12 cellular contexts compared by ENCODE assay signal in the genomic region with DNA sequence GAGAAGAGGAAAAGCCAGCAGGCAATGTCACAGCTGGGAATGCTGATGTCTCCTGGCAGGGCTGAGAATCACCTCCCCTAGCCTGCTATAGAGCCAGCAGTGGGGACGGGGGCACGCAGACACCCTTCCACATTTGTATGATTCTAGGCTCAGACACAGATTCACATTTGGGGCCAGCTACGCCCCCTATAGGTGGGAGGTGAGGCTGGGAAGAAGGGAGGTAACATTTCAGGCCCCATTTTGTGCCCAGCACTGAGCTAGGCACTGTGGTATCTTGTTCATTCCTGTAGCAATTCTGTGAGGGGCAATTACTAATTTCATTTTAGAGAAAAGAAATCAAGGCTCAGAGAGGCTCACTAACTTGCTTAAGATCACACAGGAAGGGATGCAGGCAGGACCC. TPM values are rescaled to one million over a fixed set of nuclear protein-coding genes. Genes with fewer than 3 reads are reported as not detected.
DNase-seq lines count a peak whose midpoint lies in the region; ATAC-seq and TF ChIP-seq lines count a peak whose summit lies in the region.
"Had no signal": no experiment of that assay in that cellular context is flagged by ENCODE, and none has a peak within 500 bp of the region (broad histone marks: within the 10 kb centered on the region; RNA-seq: fewer than 3 reads in every experiment).

No MANE protein-coding gene starts in this region.

- no peak for TF ChIP-seq POLR2A in erythroblast (IDR thresholded peaks at IDR 0.05; ENCODE audit: low read length)

- H3K36me3 ChIP-seq in DOHH2 (ENCODE audit: control insufficient read depth, low read length) (no peaks in the 10 kb centered on the region), OCI-LY7 (ENCODE audit: insufficient read depth, low read length) (peaks cover 13% of the 10 kb centered on the region)

- H3K79me2 ChIP-seq in DOHH2 (ENCODE audit: control insufficient read depth, low read length) (no peaks in the 10 kb centered on the region), OCI-LY7 (ENCODE audit: insufficient read depth, low read depth, low read length) (no peaks in the 10 kb centered on the region)

- ATAC-seq in GM21528 (IDR thresholded peaks at IDR 0.05; ENCODE audit: low FRiP score, unreplicated experiment) (no peak), HG02678 (IDR thresholded peaks at IDR 0.05; ENCODE audit: unreplicated experiment) (no peak)

- BruUV-seq in OCI-LY7 (replicated peaks; lab: Mats Ljungman, UMichigan) = no TSS peak

- H3K4me1 ChIP-seq in DOHH2 (ENCODE audit: control insufficient read depth, low read length) = no peaks in the 10 kb centered on the region
- H3K4me1 ChIP-seq in OCI-LY7 (ENCODE audit: insufficient read depth, low read length, poor library complexity, severe bottlenecking) = no peaks in the 10 kb centered on the region
- H3K4me1 ChIP-seq: Caco-2 had no signal

- H3K27me3 ChIP-seq in DOHH2 (ENCODE audit: control insufficient read depth, low read length) = no peaks in the 10 kb centered on the region

- H3K9me2 ChIP-seq in DOHH2 (replicated peaks; ENCODE audit: control insufficient read depth, low read length) (no peaks in the 10 kb centered on the region), OCI-LY7 (ENCODE audit: insufficient read depth, low read length) (no peaks in the 10 kb centered on the region)

- H4K20me1 ChIP-seq in DOHH2 (ENCODE audit: control insufficient read depth, insufficient read depth, low read depth, low read length) = no peaks in the 10 kb centered on the region
- no peaks in the 10 kb centered on the region for H4K20me1 ChIP-seq in OCI-LY7 (ENCODE audit: insufficient read depth, low read length)

- POLR2A ChIA-PET in OCI-LY7 (lab: Charles Lee) = no interaction called here

- H3K9me3 ChIP-seq in DOHH2 (ENCODE audit: control insufficient read depth, insufficient read depth, low read length) (peaks cover 17% of the 10 kb centered on the region), OCI-LY7 (ENCODE audit: low read length) (peaks cover 18% of the 10 kb centered on the region; the same call in 1 of the 2 replicates)

- CTCF ChIA-PET in OCI-LY7 (lab: Charles Lee; ENCODE audit: unreplicated experiment) = no interaction called here

- H3F3A ChIP-seq in DOHH2 (ENCODE audit: control insufficient read depth, insufficient read depth) = no peaks in the 10 kb centered on the region

- no peak overlapping the region for H2AFZ ChIP-seq in OCI-LY7 (ENCODE audit: low read length)

- no peak overlapping the region for H3K27ac ChIP-seq in 22Rv1
- H3K27ac ChIP-seq in DOHH2 (ENCODE audit: low read depth, low read length) = no peak overlapping the region
- H3K27ac ChIP-seq in OCI-LY7 (ENCODE audit: low read depth, low read length, poor library complexity, severe bottlenecking) = no peak overlapping the region

- TF ChIP-seq CTCF in 22Rv1 (IDR thresholded peaks at IDR 0.05) = peak; percentile 54
- TF ChIP-seq CTCF in DOHH2 (IDR thresholded peaks at IDR 0.05; ENCODE audit: low read depth, low read length, poor library complexity, severe bottlenecking) = peak; percentile 66
- TF ChIP-seq CTCF in OCI-LY7 (conservative IDR thresholded peaks at IDR 0.05; ENCODE audit: low read length) = peak; percentile 67

- H3K4me3 ChIP-seq in DOHH2 (ENCODE audit: low read length) = no peak overlapping the region
- H3K4me3 ChIP-seq in OCI-LY7 (ENCODE audit: low read depth, low read length, poor library complexity, severe bottlenecking) = no peak overlapping the region

- H3K4me2 ChIP-seq in DOHH2 (ENCODE audit: low read length) (no peak overlapping the region), OCI-LY7 (ENCODE audit: low read length) (no peak overlapping the region)

- intact Hi-C loops in OCI-LY7 (cut with micrococcal nuclease; ENCODE audit: unreplicated experiment) = no loop called here

- DNase-seq in OCI-LY7 (ENCODE audit: low spot score) = no peak
- peak; percentile 37 to 40 for DNase-seq in erythroblast (lab: John Stamatoyannopoulos, UW)
- no peak for DNase-seq in SW480 (ENCODE audit: low spot score)
- DNase-seq in NCI-H2107 (lab: John Stamatoyannopoulos, UW) = no peak
- DNase-seq: activated effector memory CD4-positive, alpha-beta T cell treated with Interleukin-2 at 50 U/mL for 16 hours; Caco-2; effector memory CD4-positive, alpha-beta T cell; NCI-H1092 had no signal

RNA-seq across cellular contexts. Expression of a gene that starts 15.9 kb away (rescaled TPM):
- total RNA-seq in OCI-LY7 (2014; rRNA removed; shearing (Covaris generic)) = 88.5 and 93.7 TPM in 2 replicates
- 56.8 and 69.5 TPM in 2 replicates for total RNA-seq in OCI-LY7 (2022)

Comparison
In these comparisons a context has a peak if more than half of its experiments do, and no peak if none do; other contexts are left out.
1. DNase-seq: peak in erythroblast (2 of 2); none in OCI-LY7 (single experiment), SW480 (single experiment) and NCI-H2107 (single experiment).
2. Peak in every context shown above with its lines, with median percentiles within 50 percentile points of each other: CTCF ChIP-seq.